ENCODE assay signal across 8 cellular contexts in genomic region chr7:149799397-149800168, GRCh38. TPM values are rescaled to one million over a fixed set of nuclear protein-coding genes. Genes with fewer than 3 reads are reported as not detected.
DNase-seq lines count a peak whose midpoint lies in the region; ATAC-seq and TF ChIP-seq lines count a peak whose summit lies in the region.

No MANE protein-coding gene starts in this region.

- TF ChIP-seq CTCF in GM13976 (IDR thresholded peaks at IDR 0.05; ENCODE audit: borderline replicate concordance, control extremely low read depth, extremely low read depth, insufficient read depth, missing control alignments) (peak; percentile 66), lower lobe of right lung (IDR thresholded peaks at IDR 0.05) (peak; percentile 52), stomach (IDR thresholded peaks at IDR 0.05) (peak in 3 of 7 experiments; percentile 10 to 41 (median 36))

- H3K4me1 ChIP-seq in lower lobe of right lung (no peaks in the 10 kb centered on the region), stomach (no peaks in the 10 kb centered on the region)

- in situ Hi-C loops in GM13976 (cut with MboI; ENCODE audit: low sequenced_read_pairs, unreplicated experiment): no loop called here

- peak; percentile 83 for DNase-seq in GM13976 (ENCODE audit: low spot score)
- peak; percentile 7 for DNase-seq in NCI-H460 (ENCODE audit: extremely low read depth, low read depth)
- peak; percentile 34 for DNase-seq in activated T-helper 9 cell treated with anti-CD3 and anti-CD28 coated beads, Interleukin-2, amount 50 U/mL, for 16 hours (ENCODE audit: low read depth)
- DNase-seq in lower lobe of right lung: no peak
- peak; percentile 56 for DNase-seq in stomach
- DNase-seq in MG63: no peak

- intact Hi-C loops in lower lobe of right lung (cut with DNase I): no loop called here
- intact Hi-C loops in stomach (cut with DNase I; ENCODE audit: low total_unique reads): no loop called here

- TF ChIP-seq EP300 in stomach (IDR thresholded peaks at IDR 0.05): no peak

- no peak for TF ChIP-seq POLR2A in stomach (IDR thresholded peaks at IDR 0.05)

- no peaks in the 10 kb centered on the region for H3K36me3 ChIP-seq in lower lobe of right lung
- H3K36me3 ChIP-seq in stomach: no peaks in the 10 kb centered on the region
- H3K36me3 ChIP-seq in MG63: no peaks in the 10 kb centered on the region

- no peak overlapping the region for H3K27ac ChIP-seq in lower lobe of right lung
- no peak overlapping the region for H3K27ac ChIP-seq in stomach

- 52 to 61% (median 60%) methylated on average over 7 to 8 of the region's 8 CpGs for WGBS in stomach, 5 donors

- no peak for ATAC-seq in lower lobe of right lung
- no peak for ATAC-seq in HG03045 (IDR thresholded peaks at IDR 0.05; ENCODE audit: unreplicated experiment)
- no peak for ATAC-seq in HG03460 (IDR thresholded peaks at IDR 0.05; ENCODE audit: unreplicated experiment)

- H3K4me3 ChIP-seq in lower lobe of right lung: no peak overlapping the region
- no peak overlapping the region for H3K4me3 ChIP-seq in stomach
- H3K4me3 ChIP-seq in MG63: no peak overlapping the region

- H3K9me3 ChIP-seq in lower lobe of right lung: no peaks in the 10 kb centered on the region
- H3K9me3 ChIP-seq in stomach: no peaks in the 10 kb centered on the region
- H3K9me3 ChIP-seq in MG63: no peaks in the 10 kb centered on the region

- H3K27me3 ChIP-seq in lower lobe of right lung (ENCODE audit: low read depth) (no peaks in the 10 kb centered on the region), stomach (peaks cover 0 to 11% (median 0%) of the 10 kb centered on the region in 3 donors), MG63 (no peaks in the 10 kb centered on the region)

RNA-seq across cellular contexts. Expression of gene ZNF467, which starts 26.2 kb away (rescaled TPM):
- total RNA-seq in NCI-H460 (2014; rRNA removed; shearing (Covaris generic)): 3.3 TPM in 2 replicates
- 3.7 and 6.5 TPM in 2 replicates for polyA plus RNA-seq in NCI-H460 (2014; cell fraction: nucleus; rRNA removed)
- total RNA-seq in lower lobe of right lung: 23.0 TPM
- 10 to 100 TPM in 2 of 5 donors, 1 to 10 TPM in 2, not detected in 1; 3.1 to 14.2 (median 9.9) TPM for total RNA-seq in stomach
- 10 to 100 TPM in 2 of 3 donors, 1 to 10 TPM in 1; 9.4 to 16.4 (median 12.2) TPM for polyA plus RNA-seq in stomach
- not detected in 2 replicates for total RNA-seq in MG63 (2014; rRNA removed; shearing (Covaris generic); ENCODE audit: low replicate concordance)

RNA-seq across cellular contexts. Expression of gene ZNF862, which starts 38.6 kb away (rescaled TPM):
- 4.6 and 8.3 TPM in 2 replicates for total RNA-seq in NCI-H460 (2014; rRNA removed; shearing (Covaris generic))
- 7.1 and 13.2 TPM in 2 replicates for polyA plus RNA-seq in NCI-H460 (2014; cell fraction: nucleus; rRNA removed)
- total RNA-seq in lower lobe of right lung: 20.7 TPM
- 10 to 100 TPM in 2 of 5 donors, 1 to 10 TPM in 3; 7.0 to 13.4 (median 7.3) TPM for total RNA-seq in stomach
- 1 to 10 TPM; 2.4 to 7.5 (median 2.6) TPM for polyA plus RNA-seq in stomach
- total RNA-seq in MG63 (2014; rRNA removed; shearing (Covaris generic); ENCODE audit: low replicate concordance): 0.52 and 4.5 TPM in 2 replicates

Comparison
In these comparisons a context has a peak if more than half of its experiments do, and no peak if none do; other contexts are left out.
1. DNase-seq: peak in GM13976 (single experiment), NCI-H460 (single experiment), activated T-helper 9 cell treated with anti-CD3 and anti-CD28 coated beads, Interleukin-2, amount 50 U/mL, for 16 hours (single experiment) and stomach (single experiment); none in lower lobe of right lung (single experiment) and MG63 (single experiment).